In the genomic region with DNA sequence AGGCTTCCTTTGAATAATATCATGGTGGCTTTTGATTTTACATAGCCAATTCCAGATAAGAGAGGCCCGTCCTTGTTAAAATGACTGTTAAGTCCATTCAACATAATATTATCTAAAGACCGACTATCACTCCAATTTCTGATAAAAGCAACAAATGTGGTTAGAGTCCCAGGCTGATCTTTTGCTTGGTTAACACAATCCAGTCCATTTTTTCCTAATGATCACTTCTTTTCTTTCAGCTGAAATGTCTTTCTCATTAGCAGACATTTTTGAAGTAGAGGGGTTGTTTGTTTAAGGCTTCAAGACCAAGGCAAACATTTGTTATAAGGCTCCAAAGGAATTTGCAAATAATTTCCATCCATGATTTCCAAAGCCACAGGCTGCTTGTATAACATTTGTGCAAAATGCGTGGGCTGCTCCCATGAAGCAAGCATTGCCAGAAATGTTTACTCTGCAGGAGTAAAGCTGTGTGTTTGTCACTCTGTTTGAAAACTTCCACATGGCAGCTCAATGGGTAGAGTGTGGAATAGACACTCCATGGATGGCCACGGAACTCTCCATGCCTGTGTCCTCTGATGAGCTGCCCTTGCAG, we compare ENCODE assay signal across 1 cellular context.
TF ChIP-seq lines count a peak whose summit lies in the region.

No MANE protein-coding gene starts in this region.

TF ChIP-seq in HepG2, 621 proteins besides CTCF, POLR2A, EP300 and RAD21 (continued from another document and continues in another):
- TF ChIP-seq HNRNPK (IDR thresholded peaks at IDR 0.05; ENCODE audit: low read depth, low read length, poor library complexity, severe bottlenecking) (no peak), HMG20A (CRISPR knock-in tag; IDR thresholded peaks at IDR 0.05; ENCODE audit: borderline replicate concordance) (peak; percentile 17; the same call in 1 of the 2 replicates), CHD4 (IDR thresholded peaks at IDR 0.05; ENCODE audit: borderline replicate concordance, low read length) (no peak), NR2F1 (CRISPR knock-in tag; IDR thresholded peaks at IDR 0.05) (no peak), TBL1XR1 (IDR thresholded peaks at IDR 0.05; ENCODE audit: borderline replicate concordance, low read length, partially characterized antibody) (no peak), HDAC1 (CRISPR knock-in tag; IDR thresholded peaks at IDR 0.05) (no peak), CBX5 (CRISPR knock-in tag; IDR thresholded peaks at IDR 0.05; ENCODE audit: borderline replicate concordance) (peak; percentile 54; the same call in 1 of the 2 replicates), ZBTB3 (CRISPR knock-in tag; IDR thresholded peaks at IDR 0.05; ENCODE audit: borderline replicate concordance, low read depth) (no peak), ZBTB20 (CRISPR knock-in tag; IDR thresholded peaks at IDR 0.05; ENCODE audit: borderline replicate concordance, low read depth) (no peak), ZNF549 (CRISPR knock-in tag; IDR thresholded peaks at IDR 0.05) (no peak), WIZ (CRISPR knock-in tag; IDR thresholded peaks at IDR 0.05) (no peak), RARG (CRISPR knock-in tag; IDR thresholded peaks at IDR 0.05; ENCODE audit: low read depth) (no peak), ZNF879 (CRISPR knock-in tag; IDR thresholded peaks at IDR 0.05) (no peak), TARDBP (CRISPR knock-in tag; IDR thresholded peaks at IDR 0.05) (no peak), ZNF451 (CRISPR knock-in tag; IDR thresholded peaks at IDR 0.05) (no peak), FOXA3 (CRISPR knock-in tag; IDR thresholded peaks at IDR 0.05) (peak; percentile 61), SAFB2 (CRISPR knock-in tag; IDR thresholded peaks at IDR 0.05; ENCODE audit: borderline replicate concordance, low read depth) (no peak), ZFP62 (CRISPR knock-in tag; IDR thresholded peaks at IDR 0.05) (no peak), HNRNPLL (IDR thresholded peaks at IDR 0.05; ENCODE audit: low read depth, low read length, poor library complexity, severe bottlenecking) (no peak), RBM39 (IDR thresholded peaks at IDR 0.05; ENCODE audit: low read depth, low read length, poor library complexity, severe bottlenecking) (no peak), ZNF562 (CRISPR knock-in tag; IDR thresholded peaks at IDR 0.05; ENCODE audit: borderline replicate concordance) (no peak), ZNF790 (CRISPR knock-in tag; IDR thresholded peaks at IDR 0.05; ENCODE audit: borderline replicate concordance) (no peak), ARNT (IDR thresholded peaks at IDR 0.05) (no peak), RNF2 (conservative IDR thresholded peaks at IDR 0.05; ENCODE audit: low read depth) (no peak), PAWR (CRISPR knock-in tag; IDR thresholded peaks at IDR 0.05; ENCODE audit: borderline replicate concordance) (no peak), ZNF556 (CRISPR knock-in tag; IDR thresholded peaks at IDR 0.05; ENCODE audit: borderline replicate concordance) (no peak)
- TF ChIP-seq, protein P1, sequence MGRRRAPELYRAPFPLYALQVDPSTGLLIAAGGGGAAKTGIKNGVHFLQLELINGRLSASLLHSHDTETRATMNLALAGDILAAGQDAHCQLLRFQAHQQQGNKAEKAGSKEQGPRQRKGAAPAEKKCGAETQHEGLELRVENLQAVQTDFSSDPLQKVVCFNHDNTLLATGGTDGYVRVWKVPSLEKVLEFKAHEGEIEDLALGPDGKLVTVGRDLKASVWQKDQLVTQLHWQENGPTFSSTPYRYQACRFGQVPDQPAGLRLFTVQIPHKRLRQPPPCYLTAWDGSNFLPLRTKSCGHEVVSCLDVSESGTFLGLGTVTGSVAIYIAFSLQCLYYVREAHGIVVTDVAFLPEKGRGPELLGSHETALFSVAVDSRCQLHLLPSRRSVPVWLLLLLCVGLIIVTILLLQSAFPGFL (CRISPR knock-in tag; IDR thresholded peaks at IDR 0.05), result no peak
- TF ChIP-seq, protein P2, sequence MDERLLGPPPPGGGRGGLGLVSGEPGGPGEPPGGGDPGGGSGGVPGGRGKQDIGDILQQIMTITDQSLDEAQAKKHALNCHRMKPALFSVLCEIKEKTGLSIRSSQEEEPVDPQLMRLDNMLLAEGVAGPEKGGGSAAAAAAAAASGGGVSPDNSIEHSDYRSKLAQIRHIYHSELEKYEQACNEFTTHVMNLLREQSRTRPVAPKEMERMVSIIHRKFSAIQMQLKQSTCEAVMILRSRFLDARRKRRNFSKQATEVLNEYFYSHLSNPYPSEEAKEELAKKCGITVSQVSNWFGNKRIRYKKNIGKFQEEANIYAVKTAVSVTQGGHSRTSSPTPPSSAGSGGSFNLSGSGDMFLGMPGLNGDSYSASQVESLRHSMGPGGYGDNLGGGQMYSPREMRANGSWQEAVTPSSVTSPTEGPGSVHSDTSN (CRISPR knock-in tag; IDR thresholded peaks at IDR 0.05), result no peak
- TF ChIP-seq, protein P3, sequence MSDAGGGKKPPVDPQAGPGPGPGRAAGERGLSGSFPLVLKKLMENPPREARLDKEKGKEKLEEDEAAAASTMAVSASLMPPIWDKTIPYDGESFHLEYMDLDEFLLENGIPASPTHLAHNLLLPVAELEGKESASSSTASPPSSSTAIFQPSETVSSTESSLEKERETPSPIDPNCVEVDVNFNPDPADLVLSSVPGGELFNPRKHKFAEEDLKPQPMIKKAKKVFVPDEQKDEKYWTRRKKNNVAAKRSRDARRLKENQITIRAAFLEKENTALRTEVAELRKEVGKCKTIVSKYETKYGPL (CRISPR knock-in tag; IDR thresholded peaks at IDR 0.05), result peak; percentile 90; the same call in 1 of the 2 replicates
- TF ChIP-seq, protein P4, sequence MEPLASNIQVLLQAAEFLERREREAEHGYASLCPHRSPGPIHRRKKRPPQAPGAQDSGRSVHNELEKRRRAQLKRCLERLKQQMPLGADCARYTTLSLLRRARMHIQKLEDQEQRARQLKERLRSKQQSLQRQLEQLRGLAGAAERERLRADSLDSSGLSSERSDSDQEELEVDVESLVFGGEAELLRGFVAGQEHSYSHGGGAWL (CRISPR knock-in tag; IDR thresholded peaks at IDR 0.05), result no peak
- TF ChIP-seq, protein P5, sequence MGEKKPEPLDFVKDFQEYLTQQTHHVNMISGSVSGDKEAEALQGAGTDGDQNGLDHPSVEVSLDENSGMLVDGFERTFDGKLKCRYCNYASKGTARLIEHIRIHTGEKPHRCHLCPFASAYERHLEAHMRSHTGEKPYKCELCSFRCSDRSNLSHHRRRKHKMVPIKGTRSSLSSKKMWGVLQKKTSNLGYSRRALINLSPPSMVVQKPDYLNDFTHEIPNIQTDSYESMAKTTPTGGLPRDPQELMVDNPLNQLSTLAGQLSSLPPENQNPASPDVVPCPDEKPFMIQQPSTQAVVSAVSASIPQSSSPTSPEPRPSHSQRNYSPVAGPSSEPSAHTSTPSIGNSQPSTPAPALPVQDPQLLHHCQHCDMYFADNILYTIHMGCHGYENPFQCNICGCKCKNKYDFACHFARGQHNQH (CRISPR knock-in tag; IDR thresholded peaks at IDR 0.05), result peak; percentile 19; the same call in 1 of the 2 replicates
- TF ChIP-seq, protein P6, sequence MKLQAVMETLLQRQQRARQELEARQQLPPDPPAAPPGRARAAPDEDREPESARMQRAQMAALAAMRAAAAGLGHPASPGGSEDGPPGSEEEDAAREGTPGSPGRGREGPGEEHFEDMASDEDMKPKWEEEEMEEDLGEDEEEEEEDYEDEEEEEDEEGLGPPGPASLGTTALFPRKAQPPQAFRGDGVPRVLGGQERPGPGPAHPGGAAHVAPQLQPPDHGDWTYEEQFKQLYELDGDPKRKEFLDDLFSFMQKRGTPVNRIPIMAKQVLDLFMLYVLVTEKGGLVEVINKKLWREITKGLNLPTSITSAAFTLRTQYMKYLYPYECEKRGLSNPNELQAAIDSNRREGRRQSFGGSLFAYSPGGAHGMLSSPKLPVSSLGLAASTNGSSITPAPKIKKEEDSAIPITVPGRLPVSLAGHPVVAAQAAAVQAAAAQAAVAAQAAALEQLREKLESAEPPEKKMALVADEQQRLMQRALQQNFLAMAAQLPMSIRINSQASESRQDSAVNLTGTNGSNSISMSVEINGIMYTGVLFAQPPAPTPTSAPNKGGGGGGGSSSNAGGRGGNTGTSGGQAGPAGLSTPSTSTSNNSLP (IDR thresholded peaks at IDR 0.05; ENCODE audit: low read depth, low read length), result 0 out of 2 replicates have a peak, but pooled peaks have one; percentile 40
- TF ChIP-seq, protein P7, sequence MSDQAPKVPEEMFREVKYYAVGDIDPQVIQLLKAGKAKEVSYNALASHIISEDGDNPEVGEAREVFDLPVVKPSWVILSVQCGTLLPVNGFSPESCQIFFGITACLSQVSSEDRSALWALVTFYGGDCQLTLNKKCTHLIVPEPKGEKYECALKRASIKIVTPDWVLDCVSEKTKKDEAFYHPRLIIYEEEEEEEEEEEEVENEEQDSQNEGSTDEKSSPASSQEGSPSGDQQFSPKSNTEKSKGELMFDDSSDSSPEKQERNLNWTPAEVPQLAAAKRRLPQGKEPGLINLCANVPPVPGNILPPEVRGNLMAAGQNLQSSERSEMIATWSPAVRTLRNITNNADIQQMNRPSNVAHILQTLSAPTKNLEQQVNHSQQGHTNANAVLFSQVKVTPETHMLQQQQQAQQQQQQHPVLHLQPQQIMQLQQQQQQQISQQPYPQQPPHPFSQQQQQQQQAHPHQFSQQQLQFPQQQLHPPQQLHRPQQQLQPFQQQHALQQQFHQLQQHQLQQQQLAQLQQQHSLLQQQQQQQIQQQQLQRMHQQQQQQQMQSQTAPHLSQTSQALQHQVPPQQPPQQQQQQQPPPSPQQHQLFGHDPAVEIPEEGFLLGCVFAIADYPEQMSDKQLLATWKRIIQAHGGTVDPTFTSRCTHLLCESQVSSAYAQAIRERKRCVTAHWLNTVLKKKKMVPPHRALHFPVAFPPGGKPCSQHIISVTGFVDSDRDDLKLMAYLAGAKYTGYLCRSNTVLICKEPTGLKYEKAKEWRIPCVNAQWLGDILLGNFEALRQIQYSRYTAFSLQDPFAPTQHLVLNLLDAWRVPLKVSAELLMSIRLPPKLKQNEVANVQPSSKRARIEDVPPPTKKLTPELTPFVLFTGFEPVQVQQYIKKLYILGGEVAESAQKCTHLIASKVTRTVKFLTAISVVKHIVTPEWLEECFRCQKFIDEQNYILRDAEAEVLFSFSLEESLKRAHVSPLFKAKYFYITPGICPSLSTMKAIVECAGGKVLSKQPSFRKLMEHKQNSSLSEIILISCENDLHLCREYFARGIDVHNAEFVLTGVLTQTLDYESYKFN (CRISPR knock-in tag; conservative IDR thresholded peaks at IDR 0.05), result peak; percentile 29; the same call in 1 of the 2 replicates
- TF ChIP-seq, protein P8, sequence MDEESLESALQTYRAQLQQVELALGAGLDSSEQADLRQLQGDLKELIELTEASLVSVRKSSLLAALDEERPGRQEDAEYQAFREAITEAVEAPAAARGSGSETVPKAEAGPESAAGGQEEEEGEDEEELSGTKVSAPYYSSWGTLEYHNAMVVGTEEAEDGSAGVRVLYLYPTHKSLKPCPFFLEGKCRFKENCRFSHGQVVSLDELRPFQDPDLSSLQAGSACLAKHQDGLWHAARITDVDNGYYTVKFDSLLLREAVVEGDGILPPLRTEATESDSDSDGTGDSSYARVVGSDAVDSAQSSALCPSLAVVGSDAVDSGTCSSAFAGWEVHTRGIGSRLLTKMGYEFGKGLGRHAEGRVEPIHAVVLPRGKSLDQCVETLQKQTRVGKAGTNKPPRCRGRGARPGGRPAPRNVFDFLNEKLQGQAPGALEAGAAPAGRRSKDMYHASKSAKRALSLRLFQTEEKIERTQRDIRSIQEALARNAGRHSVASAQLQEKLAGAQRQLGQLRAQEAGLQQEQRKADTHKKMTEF (CRISPR knock-in tag; IDR thresholded peaks at IDR 0.05), result peak; percentile 51
- TF ChIP-seq, protein P9, sequence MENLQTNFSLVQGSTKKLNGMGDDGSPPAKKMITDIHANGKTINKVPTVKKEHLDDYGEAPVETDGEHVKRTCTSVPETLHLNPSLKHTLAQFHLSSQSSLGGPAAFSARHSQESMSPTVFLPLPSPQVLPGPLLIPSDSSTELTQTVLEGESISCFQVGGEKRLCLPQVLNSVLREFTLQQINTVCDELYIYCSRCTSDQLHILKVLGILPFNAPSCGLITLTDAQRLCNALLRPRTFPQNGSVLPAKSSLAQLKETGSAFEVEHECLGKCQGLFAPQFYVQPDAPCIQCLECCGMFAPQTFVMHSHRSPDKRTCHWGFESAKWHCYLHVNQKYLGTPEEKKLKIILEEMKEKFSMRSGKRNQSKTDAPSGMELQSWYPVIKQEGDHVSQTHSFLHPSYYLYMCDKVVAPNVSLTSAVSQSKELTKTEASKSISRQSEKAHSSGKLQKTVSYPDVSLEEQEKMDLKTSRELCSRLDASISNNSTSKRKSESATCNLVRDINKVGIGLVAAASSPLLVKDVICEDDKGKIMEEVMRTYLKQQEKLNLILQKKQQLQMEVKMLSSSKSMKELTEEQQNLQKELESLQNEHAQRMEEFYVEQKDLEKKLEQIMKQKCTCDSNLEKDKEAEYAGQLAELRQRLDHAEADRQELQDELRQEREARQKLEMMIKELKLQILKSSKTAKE (CRISPR knock-in tag; IDR thresholded peaks at IDR 0.05; ENCODE audit: borderline replicate concordance), result no peak
- TF ChIP-seq, protein P10, sequence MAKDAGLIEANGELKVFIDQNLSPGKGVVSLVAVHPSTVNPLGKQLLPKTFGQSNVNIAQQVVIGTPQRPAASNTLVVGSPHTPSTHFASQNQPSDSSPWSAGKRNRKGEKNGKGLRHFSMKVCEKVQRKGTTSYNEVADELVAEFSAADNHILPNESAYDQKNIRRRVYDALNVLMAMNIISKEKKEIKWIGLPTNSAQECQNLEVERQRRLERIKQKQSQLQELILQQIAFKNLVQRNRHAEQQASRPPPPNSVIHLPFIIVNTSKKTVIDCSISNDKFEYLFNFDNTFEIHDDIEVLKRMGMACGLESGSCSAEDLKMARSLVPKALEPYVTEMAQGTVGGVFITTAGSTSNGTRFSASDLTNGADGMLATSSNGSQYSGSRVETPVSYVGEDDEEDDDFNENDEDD (CRISPR knock-in tag; IDR thresholded peaks at IDR 0.05; ENCODE audit: borderline replicate concordance), result 0 out of 2 replicates have a peak, but pooled peaks have one; percentile 16
- TF ChIP-seq, protein P11, sequence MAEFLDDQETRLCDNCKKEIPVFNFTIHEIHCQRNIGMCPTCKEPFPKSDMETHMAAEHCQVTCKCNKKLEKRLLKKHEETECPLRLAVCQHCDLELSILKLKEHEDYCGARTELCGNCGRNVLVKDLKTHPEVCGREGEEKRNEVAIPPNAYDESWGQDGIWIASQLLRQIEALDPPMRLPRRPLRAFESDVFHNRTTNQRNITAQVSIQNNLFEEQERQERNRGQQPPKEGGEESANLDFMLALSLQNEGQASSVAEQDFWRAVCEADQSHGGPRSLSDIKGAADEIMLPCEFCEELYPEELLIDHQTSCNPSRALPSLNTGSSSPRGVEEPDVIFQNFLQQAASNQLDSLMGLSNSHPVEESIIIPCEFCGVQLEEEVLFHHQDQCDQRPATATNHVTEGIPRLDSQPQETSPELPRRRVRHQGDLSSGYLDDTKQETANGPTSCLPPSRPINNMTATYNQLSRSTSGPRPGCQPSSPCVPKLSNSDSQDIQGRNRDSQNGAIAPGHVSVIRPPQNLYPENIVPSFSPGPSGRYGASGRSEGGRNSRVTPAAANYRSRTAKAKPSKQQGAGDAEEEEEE (CRISPR knock-in tag; IDR thresholded peaks at IDR 0.05; ENCODE audit: borderline replicate concordance), result no peak
- TF ChIP-seq, protein P12, sequence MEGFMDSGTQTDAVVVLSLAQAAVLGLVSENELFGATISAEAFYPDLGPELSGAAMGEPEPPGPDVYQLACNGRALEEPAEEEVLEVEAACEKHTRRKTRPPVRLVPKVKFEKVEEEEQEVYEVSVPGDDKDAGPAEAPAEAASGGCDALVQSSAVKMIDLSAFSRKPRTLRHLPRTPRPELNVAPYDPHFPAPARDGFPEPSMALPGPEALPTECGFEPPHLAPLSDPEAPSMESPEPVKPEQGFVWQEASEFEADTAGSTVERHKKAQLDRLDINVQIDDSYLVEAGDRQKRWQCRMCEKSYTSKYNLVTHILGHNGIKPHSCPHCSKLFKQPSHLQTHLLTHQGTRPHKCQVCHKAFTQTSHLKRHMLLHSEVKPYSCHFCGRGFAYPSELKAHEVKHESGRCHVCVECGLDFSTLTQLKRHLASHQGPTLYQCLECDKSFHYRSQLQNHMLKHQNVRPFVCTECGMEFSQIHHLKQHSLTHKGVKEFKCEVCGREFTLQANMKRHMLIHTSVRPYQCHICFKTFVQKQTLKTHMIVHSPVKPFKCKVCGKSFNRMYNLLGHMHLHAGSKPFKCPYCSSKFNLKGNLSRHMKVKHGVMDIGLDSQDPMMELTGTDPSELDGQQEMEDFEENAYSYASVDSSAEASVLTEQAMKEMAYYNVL (CRISPR knock-in tag; IDR thresholded peaks at IDR 0.05; ENCODE audit: borderline replicate concordance), result 0 out of 2 replicates have a peak, but pooled peaks have one; percentile 25
